22 cellular contexts compared by ENCODE assay signal in genomic region chr20:23298926-23299672, GRCh38. TPM values are rescaled to one million over a fixed set of nuclear protein-coding genes. Genes with fewer than 3 reads are reported as not detected.
DNase-seq lines count a peak whose midpoint lies in the region; ATAC-seq and TF ChIP-seq lines count a peak whose summit lies in the region.
"Had no signal": no experiment of that assay in that cellular context is flagged by ENCODE, and none has a peak within 500 bp of the region (broad histone marks: within the 10 kb centered on the region; RNA-seq: fewer than 3 reads in every experiment).

No MANE protein-coding gene starts in this region.

- DNase-seq in GOT3 (lab: John Stamatoyannopoulos, UW) (peak; percentile 29), SK-MEL-5 (ENCODE audit: low read depth, low spot score) (peak; percentile 21), fibroblast of mammary gland (ENCODE audit: low read depth) (peak; percentile 53), stromal cell of bone marrow (ENCODE audit: low read depth) (peak; percentile 35), NCI-H446 treated with DMSO at 0.1 percent for 48 hours (lab: John Stamatoyannopoulos, UW) (no peak), NCI-H446 (lab: John Stamatoyannopoulos, UW) (no peak)
- DNase-seq: activated CD4-positive, alpha-beta memory T cell treated with anti-CD3 and anti-CD28 coated beads, Interleukin-2, amount 10 ng/mL, durations not matched to agents 7 days and 5 days; activated CD4-positive, CD25-positive, alpha-beta regulatory T cell treated with anti-CD3 and anti-CD28 coated beads, Interleukin-2, amount 50 U/mL, for 72 hours; activated CD8-positive, alpha-beta memory T cell treated with anti-CD3 and anti-CD28 coated beads, Interleukin-2, amount 50 U/mL, for 48 hours; activated naive CD4-positive, alpha-beta T cell treated with anti-CD3 and anti-CD28 coated beads, Interleukin-2, amount 10 ng/mL, durations not matched to agents 7 days and 5 days; amygdala; caudate nucleus; left ventricle myocardium inferior; naive B cell; NCI-H1105 treated with DMSO at 0.1 percent for 48 hours; NCI-H2029; NCI-H748 treated with DMSO at 0.1 percent for 48 hours; nucleus accumbens; stomach had no signal

- no peak for ATAC-seq in HG02678 (IDR thresholded peaks at IDR 0.05; ENCODE audit: unreplicated experiment)

- in situ Hi-C loops in SK-MEL-5 (cut with HindIII; ENCODE audit: low pct_unique_long_range_greater_than_20kb, low sequenced_read_pairs), result no loop called here

- no peak for TF ChIP-seq CTCF in fibroblast of mammary gland (conservative IDR thresholded peaks at IDR 0.05; ENCODE audit: control insufficient read depth, insufficient read depth, low read depth, low read length)

- H3K4me3 ChIP-seq in fibroblast of mammary gland (ENCODE audit: control insufficient read depth, low read depth, low read length), result no peak overlapping the region
- H3K4me3 ChIP-seq: left ventricle myocardium inferior, prostate gland, skin epidermis, stomach had no signal

RNA-seq across cellular contexts. Expression of gene NXT1, which starts 51.5 kb away (rescaled TPM):
- 39.8 and 43.4 TPM in 2 replicates for total RNA-seq in SK-MEL-5 (2014; rRNA removed; shearing (Covaris generic))
- polyA plus RNA-seq in SK-MEL-5 (2015; cell fraction: cytosol; rRNA removed), result 34.6 and 36.2 TPM in 2 replicates
- polyA plus RNA-seq in SK-MEL-5 (2015; cell fraction: nucleus; rRNA removed), result 10.9 and 16.4 TPM in 2 replicates

Comparison
In these comparisons a context has a peak if more than half of its experiments do, and no peak if none do; other contexts are left out.
1. DNase-seq: peak in GOT3 (single experiment), SK-MEL-5 (single experiment), fibroblast of mammary gland (single experiment) and stromal cell of bone marrow (single experiment); none in NCI-H446 treated with DMSO at 0.1 percent for 48 hours (single experiment) and NCI-H446 (0 of 2).